In the genomic region with DNA sequence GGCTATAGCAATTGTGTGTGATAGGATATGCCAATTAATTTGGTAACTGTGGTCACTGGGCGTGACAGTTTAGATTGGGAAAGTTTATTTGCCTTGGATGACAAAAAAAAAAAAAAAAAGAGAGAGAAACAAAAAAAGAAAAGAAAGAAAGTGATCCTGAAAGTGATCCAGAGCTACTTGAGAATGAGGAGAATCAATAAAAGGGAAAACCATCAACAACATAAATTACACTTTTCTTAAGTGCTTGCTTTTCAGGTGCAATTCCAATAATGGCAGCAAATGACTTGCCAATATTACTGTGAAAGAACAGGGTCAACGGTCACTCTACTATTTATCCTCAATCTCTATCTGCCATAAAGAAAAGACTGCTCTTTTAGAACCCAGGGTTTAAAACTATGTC, we compare ENCODE assay signal across 27 cellular contexts.
A peak's percentile ranks its signal among the peaks of the same experiment; 100 is the strongest.
DNase-seq lines count a peak whose midpoint lies in the region; FAIRE-seq and TF ChIP-seq lines count a peak whose summit lies in the region.
"Had no signal": no experiment of that assay in that cellular context is flagged by ENCODE, and none has a peak within 500 bp of the region (broad histone marks: within the 10 kb centered on the region; RNA-seq: fewer than 3 reads in every experiment).

No MANE protein-coding gene starts in this region.

- H3K27me3 ChIP-seq in bronchial epithelial cell (ENCODE audit: control insufficient read depth, insufficient read depth, low read length), result no peaks in the 10 kb centered on the region
- H3K27me3 ChIP-seq in skeletal muscle satellite cell (ENCODE audit: control insufficient read depth, insufficient read depth, low read length), result no peaks in the 10 kb centered on the region
- H3K27me3 ChIP-seq: gastrocnemius medialis, tibial artery had no signal

- H3K36me3 ChIP-seq in bronchial epithelial cell (ENCODE audit: control insufficient read depth, insufficient read depth, low read length) (no peaks in the 10 kb centered on the region), skeletal muscle satellite cell (ENCODE audit: insufficient read depth, low read length) (no peaks in the 10 kb centered on the region)
- H3K36me3 ChIP-seq: gastrocnemius medialis, tibial artery had no signal

- H3K27me3 Mint-ChIP-seq in activated T-helper 2 cell treated with anti-CD3 and anti-CD28 coated beads, Interferon-gamma antibody, Interleukin-2, Interleukin-4, amounts not matched to agents 10 μg/mL and 5 μg/mL and 100 μg/mL, durations not matched to agents 14 hours and 24 hours and 36 hours (ENCODE audit: low read depth), result no peaks in the 10 kb centered on the region
- H3K27me3 Mint-ChIP-seq: activated naive CD8-positive, alpha-beta T cell treated with anti-CD3 and anti-CD28 coated beads, Interleukin-2, amount 10 ng/mL, durations not matched to agents 7 days and 5 days; CD4-positive, alpha-beta T cell; central memory CD8-positive, alpha-beta T cell; dendritic cell treated with granulocyte-macrophage colony-stimulating factor and Interleukin-4, amounts not matched to agents 40 ng/mL and 50 ng/mL, for 4 days; IgD-negative memory B cell; memory B cell had no signal

- H3K4me1 ChIP-seq in skeletal muscle satellite cell (ENCODE audit: control insufficient read depth, insufficient read depth, low read length), result peaks cover 28% of the 10 kb centered on the region
- H3K4me1 ChIP-seq: gastrocnemius medialis, tibial artery had no signal

- no peak for TF ChIP-seq CTCF in bronchial epithelial cell (IDR thresholded peaks at IDR 0.05; ENCODE audit: insufficient read depth, low read length, severe bottlenecking)

- no peak for FAIRE-seq in bronchial epithelial cell (lab: Jason Lieb, UNC)
- FAIRE-seq: H1 had no signal

- no peaks in the 10 kb centered on the region for H3K4me1 Mint-ChIP-seq in activated T-helper 2 cell treated with anti-CD3 and anti-CD28 coated beads, Interferon-gamma antibody, Interleukin-2, Interleukin-4, amounts not matched to agents 10 μg/mL and 5 μg/mL and 100 μg/mL, durations not matched to agents 14 hours and 24 hours and 36 hours (ENCODE audit: low read depth)
- H3K4me1 Mint-ChIP-seq: central memory CD8-positive, alpha-beta T cell; IgD-negative memory B cell; memory B cell had no signal

- H3K9ac ChIP-seq in skeletal muscle satellite cell (ENCODE audit: low read depth, low read length), result no peak overlapping the region

- H3K36me3 Mint-ChIP-seq in activated T-helper 2 cell treated with anti-CD3 and anti-CD28 coated beads, Interferon-gamma antibody, Interleukin-2, Interleukin-4, amounts not matched to agents 10 μg/mL and 5 μg/mL and 100 μg/mL, durations not matched to agents 14 hours and 24 hours and 36 hours (ENCODE audit: low read depth), result no peaks in the 10 kb centered on the region
- H3K36me3 Mint-ChIP-seq: activated naive CD8-positive, alpha-beta T cell treated with anti-CD3 and anti-CD28 coated beads, Interleukin-2, amount 10 ng/mL, durations not matched to agents 7 days and 5 days; IgD-negative memory B cell; memory B cell had no signal

- H3K4me2 ChIP-seq in skeletal muscle satellite cell (ENCODE audit: low read length), result peak overlapping the region; percentile 50

- no peak overlapping the region for H3K4me3 Mint-ChIP-seq in activated T-helper 2 cell treated with anti-CD3 and anti-CD28 coated beads, Interferon-gamma antibody, Interleukin-2, Interleukin-4, amounts not matched to agents 10 μg/mL and 5 μg/mL and 100 μg/mL, durations not matched to agents 14 hours and 24 hours and 36 hours (ENCODE audit: low read depth)
- H3K4me3 Mint-ChIP-seq: activated naive CD8-positive, alpha-beta T cell treated with anti-CD3 and anti-CD28 coated beads, Interleukin-2, amount 10 ng/mL, durations not matched to agents 7 days and 5 days; CD4-positive, alpha-beta T cell; central memory CD8-positive, alpha-beta T cell; dendritic cell treated with granulocyte-macrophage colony-stimulating factor and Interleukin-4, amounts not matched to agents 40 ng/mL and 50 ng/mL, for 4 days; endodermal cell; IgD-negative memory B cell; memory B cell had no signal

- no peaks in the 10 kb centered on the region for H3K9me3 Mint-ChIP-seq in activated T-helper 2 cell treated with anti-CD3 and anti-CD28 coated beads, Interferon-gamma antibody, Interleukin-2, Interleukin-4, amounts not matched to agents 10 μg/mL and 5 μg/mL and 100 μg/mL, durations not matched to agents 14 hours and 24 hours and 36 hours
- H3K9me3 Mint-ChIP-seq: activated naive CD8-positive, alpha-beta T cell treated with anti-CD3 and anti-CD28 coated beads, Interleukin-2, amount 10 ng/mL, durations not matched to agents 7 days and 5 days; CD4-positive, alpha-beta T cell; dendritic cell treated with granulocyte-macrophage colony-stimulating factor and Interleukin-4, amounts not matched to agents 40 ng/mL and 50 ng/mL, for 4 days; endodermal cell had no signal

- intact Hi-C loops in activated T-helper 2 cell treated with anti-CD3 and anti-CD28 coated beads, Interferon-gamma antibody, Interleukin-2, Interleukin-4, amounts not matched to agents 10 μg/mL and 5 μg/mL and 100 μg/mL, durations not matched to agents 14 hours and 24 hours and 36 hours (cut with micrococcal nuclease), result no loop called here

- DNase-seq in NCI-H2107 treated with DMSO at 0.1 percent for 48 hours (lab: John Stamatoyannopoulos, UW; ENCODE audit: unreplicated experiment), result peak; percentile 22
- no peak for DNase-seq in NCI-H2107 (lab: John Stamatoyannopoulos, UW)
- peak; percentile 74 for DNase-seq in NCI-H748 (lab: John Stamatoyannopoulos, UW; ENCODE audit: unreplicated experiment)
- peak; percentile 12 for DNase-seq in bronchial epithelial cell (ENCODE audit: low read depth)
- no peak for DNase-seq in activated T-helper 2 cell treated with anti-CD3 and anti-CD28 coated beads, Interferon-gamma antibody, Interleukin-2, Interleukin-4, amounts not matched to agents 10 μg/mL and 5 μg/mL and 100 μg/mL, durations not matched to agents 14 hours and 24 hours and 36 hours (ENCODE audit: low spot score)
- DNase-seq in stimulated activated CD4-positive, alpha-beta T cell treated with anti-CD3 and anti-CD28 coated beads, Interleukin-4, amount 100 ng/mL, for 1 hour, result no peak
- DNase-seq in H4 (ENCODE audit: low spot score), result no peak
- DNase-seq: activated effector memory CD4-positive, alpha-beta T cell treated with anti-CD3 and anti-CD28 coated beads, Interleukin-2, amount 50 U/mL, for 16 hours; activated naive CD8-positive, alpha-beta T cell treated with anti-CD3 and anti-CD28 coated beads, Interleukin-2, amount 10 ng/mL, durations not matched to agents 7 days and 5 days; CD4-positive, alpha-beta T cell; DMS 273 treated with DMSO at 0.1 percent for 48 hours; endodermal cell; gastrocnemius medialis; hippocampal formation; left colon; NCI-H1417 treated with DMSO at 0.1 percent for 48 hours; NCI-H524 treated with DMSO at 0.1 percent for 48 hours; stimulated activated CD4-positive, alpha-beta T cell treated with anti-CD3 and anti-CD28 coated beads, Interleukin-1b, Interleukin-23, amount 100 ng/mL, for 48 hours; tibial artery had no signal

- H3K9me3 ChIP-seq in skeletal muscle satellite cell (replicated peaks; ENCODE audit: low read length), result no peaks in the 10 kb centered on the region
- H3K9me3 ChIP-seq: gastrocnemius medialis, tibial artery had no signal

- no peak overlapping the region for H3K27ac Mint-ChIP-seq in activated T-helper 2 cell treated with anti-CD3 and anti-CD28 coated beads, Interferon-gamma antibody, Interleukin-2, Interleukin-4, amounts not matched to agents 10 μg/mL and 5 μg/mL and 100 μg/mL, durations not matched to agents 14 hours and 24 hours and 36 hours
- H3K27ac Mint-ChIP-seq: activated naive CD8-positive, alpha-beta T cell treated with anti-CD3 and anti-CD28 coated beads, Interleukin-2, amount 10 ng/mL, durations not matched to agents 7 days and 5 days; CD4-positive, alpha-beta T cell; dendritic cell treated with granulocyte-macrophage colony-stimulating factor and Interleukin-4, amounts not matched to agents 40 ng/mL and 50 ng/mL, for 4 days; endodermal cell; IgD-negative memory B cell; memory B cell had no signal

- H3K4me3 ChIP-seq in bronchial epithelial cell (ENCODE audit: low read depth, low read length) (no peak overlapping the region), skeletal muscle satellite cell (ENCODE audit: low read length) (no peak overlapping the region)
- H3K4me3 ChIP-seq: gastrocnemius medialis, SK-N-MC, skin epidermis, tibial artery had no signal

Comparison
In these comparisons a context has a peak if more than half of its experiments do, and no peak if none do; other contexts are left out.
1. DNase-seq: peak in NCI-H2107 treated with DMSO at 0.1 percent for 48 hours (single experiment), NCI-H748 (single experiment) and bronchial epithelial cell (single experiment); none in NCI-H2107 (single experiment), activated T-helper 2 cell treated with anti-CD3 and anti-CD28 coated beads, Interferon-gamma antibody, Interleukin-2, Interleukin-4, amounts not matched to agents 10 μg/mL and 5 μg/mL and 100 μg/mL, durations not matched to agents 14 hours and 24 hours and 36 hours (single experiment), stimulated activated CD4-positive, alpha-beta T cell treated with anti-CD3 and anti-CD28 coated beads, Interleukin-4, amount 100 ng/mL, for 1 hour (single experiment) and H4 (single experiment).